ENCODE assay signal across 23 cellular contexts in genomic region chr17:28086519-28086918, GRCh38. TPM values are rescaled to one million over a fixed set of nuclear protein-coding genes. Genes with fewer than 3 reads are reported as not detected.
DNase-seq lines count a peak whose midpoint lies in the region; FAIRE-seq and TF ChIP-seq lines count a peak whose summit lies in the region.
"Had no signal": no experiment of that assay in that cellular context is flagged by ENCODE, and none has a peak within 500 bp of the region (broad histone marks: within the 10 kb centered on the region; RNA-seq: fewer than 3 reads in every experiment).

No MANE protein-coding gene starts in this region.

- in situ Hi-C loops in brain microvascular endothelial cell (cut with HindIII; ENCODE audit: low pct_ligation_motif_present, low sequenced_read_pairs) = no loop called here

- peaks cover 10% of the 10 kb centered on the region for H3K4me1 ChIP-seq in A673 (ENCODE audit: insufficient read depth, low read length, poor library complexity, severe bottlenecking)
- peaks cover 14 to 15% of the 10 kb centered on the region in 2 donors for H3K4me1 ChIP-seq in thyroid gland
- H3K4me1 ChIP-seq: SJCRH30, suprapubic skin had no signal

- POLR2A ChIA-PET in A673 (lab: Charles Lee; ENCODE audit: low non-redundant PET) = no interaction called here

- no peaks in the 10 kb centered on the region for H3K27me3 ChIP-seq in A673 (replicated peaks; ENCODE audit: insufficient read depth, low read depth, low read length, poor library complexity)
- no peaks in the 10 kb centered on the region for H3K27me3 ChIP-seq in brain microvascular endothelial cell (replicated peaks)
- H3K27me3 ChIP-seq in thyroid gland = no peaks in the 10 kb centered on the region
- H3K27me3 ChIP-seq: SJCRH30, suprapubic skin, vagina had no signal

- no peak for TF ChIP-seq CTCF in A673 (conservative IDR thresholded peaks at IDR 0.05; ENCODE audit: low read depth, low read length)
- no peak for TF ChIP-seq CTCF in brain microvascular endothelial cell (IDR thresholded peaks at IDR 0.05; ENCODE audit: low read depth, low read length, missing control alignments)
- no peak for TF ChIP-seq CTCF in thyroid gland (IDR thresholded peaks at IDR 0.05)

- intact Hi-C loops in A673 (cut with micrococcal nuclease; ENCODE audit: unreplicated experiment) (loop anchor here (5.0 kb wide), 1 partner anchor 39 kb away; no protein-coding TSS in a partner anchor), thyroid gland (cut with DNase I) (no loop called here)

- FAIRE-seq in HTR-8/SVneo (lab: Jason Lieb, UNC) = peak; percentile 4
- peak; percentile 55 for FAIRE-seq in frontal cortex (lab: Jason Lieb, UNC)

- no peaks in the 10 kb centered on the region for H3K36me3 ChIP-seq in A673 (ENCODE audit: insufficient read depth, low read length, poor library complexity, severe bottlenecking)
- H3K36me3 ChIP-seq in brain microvascular endothelial cell (replicated peaks) = no peaks in the 10 kb centered on the region
- no peaks in the 10 kb centered on the region for H3K36me3 ChIP-seq in thyroid gland
- H3K36me3 ChIP-seq: SJCRH30, suprapubic skin, vagina had no signal

- no TSS peak for BruUV-seq in A673 (replicated peaks; lab: Mats Ljungman, UMichigan)

- DNase-seq in A673 (ENCODE audit: low spot score) (peak; percentile 14), HTR-8/SVneo (ENCODE audit: insufficient read length, low spot score) (no peak), brain microvascular endothelial cell (peak; percentile 18), frontal cortex (ENCODE audit: low spot score in 2 of 2) (no peak), NCI-H1694 treated with DMSO at 0.1 percent for 48 hours (lab: John Stamatoyannopoulos, UW) (no peak), thyroid gland (no peak), DMS153 (lab: John Stamatoyannopoulos, UW) (no peak), SW480 (ENCODE audit: low spot score) (no peak)
- DNase-seq: activated B cell treated with CpG ODN at 0.5 μM for 24 hours; activated naive CD4-positive, alpha-beta T cell treated with anti-CD3 and anti-CD28 coated beads, Interleukin-2, amount 50 U/mL, for 16 hours; activated T-cell treated with anti-CD3 and anti-CD28 coated beads, Interleukin-2, amount 50 U/mL, for 48 hours; CD8-positive, alpha-beta T cell; glutamatergic neuron; Kasumi-1; NCI-H1105 treated with DMSO at 0.1 percent for 48 hours; NCI-H524 treated with DMSO at 0.1 percent for 48 hours; nucleus accumbens; SJCRH30; stimulated activated CD8-positive, alpha-beta memory T cell treated with anti-CD3 and anti-CD28 coated beads, Interleukin-4, amount 100 ng/mL, for 48 hours; T-helper 2 cell had no signal

- H3K27ac ChIP-seq in A673 (ENCODE audit: low read depth, low read length, poor library complexity, severe bottlenecking) (no peak overlapping the region), brain microvascular endothelial cell (no peak overlapping the region), thyroid gland (no peak overlapping the region)
- H3K27ac ChIP-seq: coronary artery, SJCRH30, suprapubic skin, vagina had no signal

- H3K4me3 ChIP-seq in A673 (ENCODE audit: low read depth, low read length, poor library complexity, severe bottlenecking) (no peak overlapping the region), brain microvascular endothelial cell (ENCODE audit: low read depth, low read length) (no peak overlapping the region), thyroid gland (replicated peaks in 1 of 3) (no peak overlapping the region)
- H3K4me3 ChIP-seq: coronary artery, SJCRH30, suprapubic skin, vagina had no signal

- WGBS in thyroid gland, 2 donors = 91 to 96% methylated on average over 4 of the region's 4 CpGs

- CTCF ChIA-PET in A673 (lab: Charles Lee) = no interaction called here

- TF ChIP-seq POLR2A in thyroid gland (IDR thresholded peaks at IDR 0.05) = no peak

- no peaks in the 10 kb centered on the region for H3K9me3 ChIP-seq in A673 (ENCODE audit: low read depth, low read length, poor library complexity, severe bottlenecking)
- no peaks in the 10 kb centered on the region for H3K9me3 ChIP-seq in thyroid gland
- H3K9me3 ChIP-seq: SJCRH30, suprapubic skin, vagina had no signal

RNA-seq across cellular contexts. Expression of gene NLK, which starts 44.0 kb away (rescaled TPM):
- total RNA-seq in A673 (2021) = 23.6 and 23.8 TPM in 2 replicates
- total RNA-seq in frontal cortex = 73.0 TPM
- 10 to 100 TPM; 37.7 to 54.2 (median 46.0) TPM for total RNA-seq in thyroid gland

Comparison
In these comparisons a context has a peak if more than half of its experiments do, and no peak if none do; other contexts are left out.
1. DNase-seq: peak in A673 (single experiment) and brain microvascular endothelial cell (single experiment); none in HTR-8/SVneo (single experiment), frontal cortex (0 of 2), NCI-H1694 treated with DMSO at 0.1 percent for 48 hours (single experiment), thyroid gland (0 of 2), DMS153 (single experiment) and SW480 (single experiment).